Comparison of ENCODE assay signal across 8 cellular contexts in genomic region chr4:117068120-117068519, GRCh38.
"Had no signal": no experiment of that assay in that cellular context is flagged by ENCODE, and none has a peak within 500 bp of the region (broad histone marks: within the 10 kb centered on the region; RNA-seq: fewer than 3 reads in every experiment).

No MANE protein-coding gene starts in this region.

- H3K36me3 ChIP-seq: HAP-1 had no signal

- H3K9me3 ChIP-seq: HAP-1 had no signal

- H3K27ac ChIP-seq: GM23248 had no signal

- H3K4me3 ChIP-seq: GM23248, GM23338, HAP-1 had no signal

- H3K4me2 ChIP-seq: GM23338 had no signal

- H3K9ac ChIP-seq: GM23248 had no signal

- DNase-seq: GM23248, GOT3, H7, H9, HCEC 1CT, HFFc6 had no signal

- H2AFZ ChIP-seq: GM23248, GM23338 had no signal
